ENCODE assay signal across 8 cellular contexts in the genomic region with DNA sequence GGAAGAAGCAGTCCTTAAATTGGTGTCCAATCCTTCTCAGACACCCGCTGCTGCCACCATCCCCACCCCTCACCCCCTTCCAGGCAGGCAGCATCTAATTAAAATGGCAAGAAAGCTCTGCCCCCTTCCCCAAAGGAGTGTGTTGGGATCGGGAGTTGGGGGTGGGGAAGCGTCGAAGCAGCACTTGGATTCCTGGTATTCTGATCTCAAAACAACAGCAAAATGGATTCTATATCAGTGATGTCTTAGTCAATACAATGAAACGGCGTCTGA. TPM values are rescaled to one million over a fixed set of nuclear protein-coding genes. Genes with fewer than 3 reads are reported as not detected.
DNase-seq lines count a peak whose midpoint lies in the region; ATAC-seq and TF ChIP-seq lines count a peak whose summit lies in the region.

No MANE protein-coding gene starts in this region.

- CTCF ChIA-PET in Panc1 (lab: Charles Lee), result no interaction called here

- no peak overlapping the region for H3K27ac ChIP-seq in DND-41 (ENCODE audit: low read length)
- H3K27ac ChIP-seq in Panc1 (ENCODE audit: low read length), result no peak overlapping the region

- H3K4me3 ChIP-seq in DND-41 (ENCODE audit: low read depth in 1 of 2, low read length in 2 of 2) (no peak overlapping the region), Panc1 (ENCODE audit: low read depth in 2 of 2, low read length in 2 of 2) (peak overlapping the region; percentile 59 to 84), fibroblast of pulmonary artery (replicated peaks; ENCODE audit: low read depth, low read length) (peak overlapping the region; percentile 88), MG63 (no peak overlapping the region)

- no peak overlapping the region for H2AFZ ChIP-seq in DND-41 (ENCODE audit: low read depth, low read length)

- DNase-seq in DND-41 (no peak), Panc1 (ENCODE audit: low read depth, low spot score) (no peak), fibroblast of pulmonary artery (ENCODE audit: low read depth) (no peak), progenitor cell of endocrine pancreas (ENCODE audit: low spot score, unreplicated experiment) (no peak), MG63 (no peak)
- DNase-seq in activated CD4-positive, CD25-positive, alpha-beta regulatory T cell treated with anti-CD3 and anti-CD28 coated beads, Interleukin-2, amount 50 U/mL, for 72 hours, result no peak

- H3K4me3 Mint-ChIP-seq in progenitor cell of endocrine pancreas (ENCODE audit: low read depth), result peak overlapping the region; percentile 86

- peaks cover 16% of the 10 kb centered on the region; the same call in 1 of the 2 replicates for H3K4me1 ChIP-seq in DND-41 (ENCODE audit: insufficient read depth, low read length)
- peaks cover 17% of the 10 kb centered on the region for H3K4me1 ChIP-seq in Panc1 (ENCODE audit: control insufficient read depth, insufficient read depth, low read length)

- peaks cover 28% of the 10 kb centered on the region for H3K4me1 Mint-ChIP-seq in progenitor cell of endocrine pancreas (ENCODE audit: low read depth)

- H3K36me3 Mint-ChIP-seq in progenitor cell of endocrine pancreas (ENCODE audit: insufficient read depth), result no peaks in the 10 kb centered on the region

- H3K4me2 ChIP-seq in DND-41 (ENCODE audit: insufficient read depth, low read length), result peak overlapping the region; percentile 44; the same call in 1 of the 2 replicates

- no peaks in the 10 kb centered on the region for H3K9me3 Mint-ChIP-seq in progenitor cell of endocrine pancreas (ENCODE audit: low read depth)

- no peak for ATAC-seq in DND-41 (ENCODE audit: insufficient read depth, low read depth)
- ATAC-seq in Panc1, result no peak
- no peak for ATAC-seq in GM21367 (IDR thresholded peaks at IDR 0.05; ENCODE audit: unreplicated experiment)
- ATAC-seq in GM18502 (IDR thresholded peaks at IDR 0.05; ENCODE audit: poor library complexity, unreplicated experiment), result no peak

- TF ChIP-seq CTCF in DND-41 (IDR thresholded peaks at IDR 0.05; ENCODE audit: borderline replicate concordance, extremely low read depth, low read length, poor library complexity, severe bottlenecking) (no peak), Panc1 (IDR thresholded peaks at IDR 0.05) (no peak), fibroblast of pulmonary artery (IDR thresholded peaks at IDR 0.05; ENCODE audit: low read length, missing control alignments) (no peak), progenitor cell of endocrine pancreas (IDR thresholded peaks at IDR 0.05; ENCODE audit: unreplicated experiment) (no peak)

- H3K27me3 ChIP-seq in DND-41 (ENCODE audit: insufficient read depth, low read length, poor library complexity), result peaks cover 43% of the 10 kb centered on the region
- H3K27me3 ChIP-seq in Panc1 (ENCODE audit: control insufficient read depth, insufficient read depth, low read length), result peaks cover 30% of the 10 kb centered on the region
- peaks cover 29% of the 10 kb centered on the region for H3K27me3 ChIP-seq in MG63

- peaks cover 40% of the 10 kb centered on the region for H3K27me3 Mint-ChIP-seq in progenitor cell of endocrine pancreas

- in situ Hi-C loops in Panc1 (cut with HindIII; ENCODE audit: low pct_unique_long_range_greater_than_20kb, low sequenced_read_pairs), result no loop called here

- no peaks in the 10 kb centered on the region for H4K20me1 ChIP-seq in DND-41 (ENCODE audit: insufficient read depth, low read length)

- peak overlapping the region; percentile 79 for H3K27ac Mint-ChIP-seq in progenitor cell of endocrine pancreas

- H3K79me2 ChIP-seq in DND-41 (ENCODE audit: insufficient read depth, low read length), result no peaks in the 10 kb centered on the region

- POLR2A ChIA-PET in Panc1 (lab: Charles Lee), result no interaction called here

- intact Hi-C loops in Panc1 (cut with micrococcal nuclease; ENCODE audit: unreplicated experiment), result no loop called here

- H3K36me3 ChIP-seq in DND-41 (ENCODE audit: insufficient read depth, low read length) (no peaks in the 10 kb centered on the region), Panc1 (ENCODE audit: control insufficient read depth, insufficient read depth, low read length) (peaks cover 6% of the 10 kb centered on the region; the same call in 1 of the 2 replicates), MG63 (no peaks in the 10 kb centered on the region)

- H3K9me3 ChIP-seq in DND-41 (ENCODE audit: insufficient read depth, low read length, severe bottlenecking) (no peaks in the 10 kb centered on the region), Panc1 (ENCODE audit: control insufficient read depth, insufficient read depth, low read depth, low read length) (no peaks in the 10 kb centered on the region), MG63 (no peaks in the 10 kb centered on the region)

- no peak overlapping the region for H3K9ac ChIP-seq in DND-41 (ENCODE audit: low read depth, low read length)

- no TSS peak for BruUV-seq in Panc1 (replicated peaks; lab: Mats Ljungman, UMichigan)

RNA-seq across cellular contexts. Expression of a gene that starts 1.4 kb away (rescaled TPM):
- total RNA-seq in Panc1 (2021; ENCODE audit: unreplicated experiment), result 1.9 TPM
- 0.94 TPM for polyA plus RNA-seq in Panc1 (2012; ENCODE audit: insufficient read length)
- 15.7 and 17.7 TPM in 2 replicates for total RNA-seq in progenitor cell of endocrine pancreas
- total RNA-seq in MG63 (2014; rRNA removed; shearing (Covaris generic); ENCODE audit: low replicate concordance), result 0.07 TPM in 2 replicates

Comparison
In these comparisons a context has a peak if more than half of its experiments do, and no peak if none do; other contexts are left out.
1. H3K4me3 ChIP-seq: peak in Panc1 (2 of 2) and fibroblast of pulmonary artery (single experiment); none in DND-41 (0 of 2) and MG63 (single experiment).